Comparison of ENCODE assay signal across 8 cellular contexts in genomic region chr2:10432315-10433181, GRCh38. TPM values are rescaled to one million over a fixed set of nuclear protein-coding genes. Genes with fewer than 3 reads are reported as not detected.
DNase-seq lines count a peak whose midpoint lies in the region; TF ChIP-seq lines count a peak whose summit lies in the region.

No MANE protein-coding gene starts in this region.

- in situ Hi-C loops in astrocyte of the cerebellum (cut with HindIII; ENCODE audit: low sequenced_read_pairs), result loop anchor here (5.0 kb wide), 1 partner anchor 310 kb away; the partner anchor contains the start of gene RRM2

- H3K9me3 ChIP-seq in H9 (ENCODE audit: control insufficient read depth, low read depth, low read length), result no peaks in the 10 kb centered on the region
- H3K9me3 ChIP-seq in mesodermal cell (ENCODE audit: control insufficient read depth, low read length), result no peaks in the 10 kb centered on the region

- H3K27ac Mint-ChIP-seq in CD14-positive monocyte (peak overlapping the region in 3 of 7 donors; percentile 9 to 61 (median 58)), H9 (peak overlapping the region in 1 of 3 experiments; percentile 23; a peak in 1 of 7 replicates)

- no peak overlapping the region for H3K23ac ChIP-seq in H9 (ENCODE audit: insufficient read length, low read depth, low read length)

- H2BK15ac ChIP-seq in H9 (ENCODE audit: low read depth, low read length), result no peak overlapping the region

- no peak overlapping the region for H3T11ph ChIP-seq in H9 (ENCODE audit: low read length)

- no peak overlapping the region for H2BK12ac ChIP-seq in H9 (ENCODE audit: insufficient read length, low read depth, low read length)

- H3K4me3 ChIP-seq in astrocyte of the cerebellum (ENCODE audit: low read depth, low read length) (peak overlapping the region; percentile 27), mesodermal cell (ENCODE audit: extremely low read depth, insufficient read depth, low read length, poor library complexity, severe bottlenecking) (peak overlapping the region; percentile 16)

- no peak overlapping the region for H3K4me2 ChIP-seq in H9 (ENCODE audit: insufficient read depth, insufficient read length, low read length)

- POLR2A ChIA-PET in HEK293T (lab: Yijun Ruan, JAX), result interaction anchor here (1.5 kb wide), 1 partner anchor 308 kb away, joined by 3 read pairs; no protein-coding TSS in a partner anchor

- DNase-seq in CD14-positive monocyte (ENCODE audit: low spot score) (no peak), H9 (peak; percentile 81), astrocyte of the cerebellum (ENCODE audit: low read depth) (no peak), T1000 (lab: John Stamatoyannopoulos, UW) (no peak), NCI-H748 treated with DMSO at 0.1 percent for 48 hours (lab: John Stamatoyannopoulos, UW) (no peak), GF-D8 (lab: John Stamatoyannopoulos, UW) (no peak), HEK293T (ENCODE audit: extremely low spot score) (no peak)

- CTCF ChIA-PET in HEK293T (lab: Yijun Ruan, JAX), result interaction anchor here (0.8 kb wide), 1 partner anchor 24 kb away, joined by 3 read pairs; no protein-coding TSS in a partner anchor

- no peak overlapping the region for H2AFZ ChIP-seq in H9 (ENCODE audit: low read length)

- H3K27ac ChIP-seq in H9 (ENCODE audit: insufficient read length, low read depth, low read length), result no peak overlapping the region
- H3K27ac ChIP-seq in mesodermal cell (ENCODE audit: low read depth, low read length, severe bottlenecking), result no peak overlapping the region

- H2BK120ac ChIP-seq in H9 (ENCODE audit: low read depth, low read length, poor library complexity, severe bottlenecking), result no peak overlapping the region

- no CpG with 5 or more reads among the region's 49 CpGs for WGBS in H9 (ENCODE audit: extremely low coverage, insufficient read length, low lambda C conversion rate)
- 34 to 42% methylated on average over 34 to 37 of the region's 49 CpGs for WGBS in mesodermal cell (ENCODE audit: insufficient coverage in 2 of 2), 2 experiments

- no peak overlapping the region for H3K56ac ChIP-seq in H9 (ENCODE audit: insufficient read length, low read depth, low read length)

- peaks cover 7 to 16% (median 8%) of the 10 kb centered on the region in 3 donors for H3K27me3 Mint-ChIP-seq in CD14-positive monocyte (ENCODE audit: low read depth in 3 of 3)
- peaks cover 16% of the 10 kb centered on the region for H3K27me3 Mint-ChIP-seq in H9 (ENCODE audit: low read depth)

- H2BK20ac ChIP-seq in H9 (ENCODE audit: low read depth, low read length, poor library complexity, severe bottlenecking), result no peak overlapping the region

- H3K27me3 ChIP-seq in H9 (ENCODE audit: insufficient read depth, low read length), result no peaks in the 10 kb centered on the region

- H3K18ac ChIP-seq in H9 (ENCODE audit: insufficient read length, low read depth, low read length), result no peak overlapping the region

- no peak overlapping the region for H3K9ac ChIP-seq in H9 (ENCODE audit: extremely low read depth, insufficient read length, low read length)

- intact Hi-C loops in CD14-positive monocyte (cut with micrococcal nuclease), result loop anchor here in 1 of 2 donors (10.0 kb wide), 1 partner anchor 448 kb away; no protein-coding TSS in a partner anchor

- TF ChIP-seq CTCF in CD14-positive monocyte (IDR thresholded peaks at IDR 0.05) (no peak), H9 (conservative IDR thresholded peaks at IDR 0.05) (no peak), astrocyte of the cerebellum (IDR thresholded peaks at IDR 0.05; ENCODE audit: low read depth, low read length, missing control alignments) (no peak)

- H3K4me3 Mint-ChIP-seq in CD14-positive monocyte (peak overlapping the region; percentile 78 to 88), H9 (peak overlapping the region; percentile 53 to 71; a peak in 4 of 5 replicates)

- H3K36me3 ChIP-seq in mesodermal cell (ENCODE audit: control insufficient read depth, insufficient read depth, low read length), result no peaks in the 10 kb centered on the region

- no peak overlapping the region for H3K4ac ChIP-seq in H9 (ENCODE audit: low read depth, low read length)

- H3K36me3 Mint-ChIP-seq in CD14-positive monocyte (peaks cover 6 to 9% of the 10 kb centered on the region in 2 donors), H9 (ENCODE audit: insufficient read depth in 1 of 3, low read depth in 3 of 3) (no peaks in the 10 kb centered on the region)

- no peaks in the 10 kb centered on the region for H4K20me1 ChIP-seq in H9 (ENCODE audit: control insufficient read depth, insufficient read depth, insufficient read length)

- H3K9me3 Mint-ChIP-seq in CD14-positive monocyte (peaks cover 0 to 2% (median 0%) of the 10 kb centered on the region in 7 donors), H9 (peaks cover 0 to 4% of the 10 kb centered on the region in 2 experiments; a peak in 1 of 5 replicates)

- no peak overlapping the region for H4K91ac ChIP-seq in H9 (ENCODE audit: insufficient read length, low read depth, low read length)

- H3K23me2 ChIP-seq in H9 (ENCODE audit: insufficient read length, low read depth, low read length, poor library complexity, severe bottlenecking), result no peaks in the 10 kb centered on the region

- H3K79me1 ChIP-seq in H9 (ENCODE audit: insufficient read depth, low read depth, low read length, poor library complexity, severe bottlenecking), result no peaks in the 10 kb centered on the region

- H3K79me2 ChIP-seq in H9 (ENCODE audit: insufficient read depth, low read length), result no peaks in the 10 kb centered on the region

- H4K8ac ChIP-seq in H9 (replicated peaks; ENCODE audit: insufficient read length, low read depth, low read length), result no peak overlapping the region

- no peak overlapping the region for H2AK5ac ChIP-seq in H9 (ENCODE audit: insufficient read length, low read length)

- H3K14ac ChIP-seq in H9 (ENCODE audit: insufficient read depth, low read length), result no peak overlapping the region

- H3K4me1 Mint-ChIP-seq in CD14-positive monocyte (peaks cover 15% of the 10 kb centered on the region), H9 (peaks cover 6 to 8% of the 10 kb centered on the region in 2 experiments; a peak in 3 of 4 replicates)

- no peak overlapping the region for H2BK5ac ChIP-seq in H9 (ENCODE audit: insufficient read length, low read length)

- H4K5ac ChIP-seq in H9 (ENCODE audit: insufficient read length, low read depth, low read length), result no peak overlapping the region

- H3K4me1 ChIP-seq in H9 (ENCODE audit: insufficient read depth, low read length) (no peaks in the 10 kb centered on the region), mesodermal cell (ENCODE audit: control insufficient read depth, insufficient read depth, low read length, poor library complexity, severe bottlenecking) (peaks cover 4% of the 10 kb centered on the region)

TF ChIP-seq in HEK293T, 16 proteins besides CTCF, POLR2A, EP300 and RAD21:
- no peak for TF ChIP-seq SP1 (IDR thresholded peaks at IDR 0.05)
- no peak for TF ChIP-seq NFRKB (IDR thresholded peaks at IDR 0.05)
- no peak for TF ChIP-seq L3MBTL2 (conservative IDR thresholded peaks at IDR 0.05)
- TF ChIP-seq FOXM1 (IDR thresholded peaks at IDR 0.05; ENCODE audit: borderline replicate concordance), result no peak
- TF ChIP-seq PKNOX1 (IDR thresholded peaks at IDR 0.05), result no peak
- no peak for TF ChIP-seq HDGF (IDR thresholded peaks at IDR 0.05; ENCODE audit: borderline replicate concordance)
- no peak for TF ChIP-seq ZNF384 (IDR thresholded peaks at IDR 0.05)
- TF ChIP-seq BHLHE40 (IDR thresholded peaks at IDR 0.05; ENCODE audit: borderline replicate concordance), result no peak
- TF ChIP-seq FOXA1 (IDR thresholded peaks at IDR 0.05), result no peak
- TF ChIP-seq LEF1 (IDR thresholded peaks at IDR 0.05; ENCODE audit: borderline replicate concordance), result no peak
- TF ChIP-seq FOXK2 (IDR thresholded peaks at IDR 0.05), result no peak
- TF ChIP-seq TARDBP (IDR thresholded peaks at IDR 0.05), result no peak

RNA-seq across cellular contexts. Expression of gene ODC1, which starts 15.6 kb away (rescaled TPM):
- 10 to 100 TPM; 22.7 to 23.6 TPM for polyA plus RNA-seq in CD14-positive monocyte
- 46.5 and 48.3 TPM in 2 replicates for total RNA-seq in H9 (2021)
- polyA plus RNA-seq in mesodermal cell (2013, experiment 1 of 2), result 101 TPM
- 104 TPM for polyA plus RNA-seq in mesodermal cell (2013, experiment 2 of 2)
